In the genomic region with DNA sequence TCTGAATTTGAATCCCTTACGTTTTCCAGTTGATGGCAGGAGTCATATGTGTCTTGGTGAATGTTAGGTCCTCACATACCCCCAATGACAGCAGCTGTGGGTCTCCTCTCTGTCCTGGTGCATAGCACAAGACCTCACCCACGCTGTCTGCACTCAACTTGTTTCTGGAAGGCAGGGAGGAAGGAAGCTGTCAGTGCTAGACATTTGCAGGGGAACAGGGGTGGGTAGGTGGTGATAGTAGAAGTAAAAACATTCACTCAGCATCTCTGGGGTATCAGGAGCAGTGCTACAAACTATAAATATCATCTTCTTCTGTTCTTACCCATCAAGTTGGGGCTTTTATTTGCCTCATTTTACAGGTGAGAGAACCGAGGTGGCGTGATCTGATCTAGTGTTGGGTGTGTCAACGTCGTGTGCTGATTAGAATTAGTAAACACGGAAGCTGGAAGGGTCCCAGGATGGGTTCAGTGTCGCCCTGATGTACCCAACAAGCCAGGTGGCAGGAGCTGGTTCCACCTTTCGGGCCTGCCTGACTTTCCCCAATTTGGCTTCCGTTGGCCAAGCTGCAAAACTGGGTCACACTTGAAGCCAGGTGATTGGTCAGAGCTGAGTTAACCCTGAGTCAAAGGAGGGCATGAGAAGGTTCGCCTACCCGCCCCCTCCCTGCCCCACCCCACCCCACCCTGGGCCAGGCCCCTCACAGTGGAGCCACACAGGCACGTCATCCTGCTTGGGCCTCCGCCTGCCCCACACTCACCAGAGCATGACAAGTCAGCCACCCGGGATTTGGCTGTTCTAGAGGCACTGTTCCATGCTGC, we compare ENCODE assay signal across 8 cellular contexts.
DNase-seq lines count a peak whose midpoint lies in the region; ATAC-seq and TF ChIP-seq lines count a peak whose summit lies in the region.

No MANE protein-coding gene starts in this region.

- H3K27ac ChIP-seq in ACC112 (ENCODE audit: low read depth, low read length), result peak overlapping the region; percentile 78

- no peak for TF ChIP-seq CTCF in fibroblast of mammary gland (conservative IDR thresholded peaks at IDR 0.05; ENCODE audit: control insufficient read depth, insufficient read depth, low read depth, low read length)

- H2AFZ ChIP-seq in ACC112 (ENCODE audit: low read length, unreplicated experiment), result no peak overlapping the region

- peak; percentile 51 for ATAC-seq in GM19452 (IDR thresholded peaks at IDR 0.05; ENCODE audit: unreplicated experiment)
- no peak for ATAC-seq in GM19324 (IDR thresholded peaks at IDR 0.05; ENCODE audit: low FRiP score, unreplicated experiment)

- H3K4me3 ChIP-seq in ACC112 (ENCODE audit: low read depth, low read length) (no peak overlapping the region), fibroblast of mammary gland (ENCODE audit: control insufficient read depth, low read depth, low read length) (no peak overlapping the region)

- H3K36me3 ChIP-seq in ACC112 (ENCODE audit: insufficient read depth, low read length), result 0 out of 2 replicates have a peak, but pooled peaks cover 5% of the 10 kb centered on the region

- H3K79me2 ChIP-seq in ACC112 (ENCODE audit: control insufficient read depth, insufficient read depth, low read length, unreplicated experiment), result peaks cover 94% of the 10 kb centered on the region

- peak; percentile 74 for DNase-seq in HK-2 (ENCODE audit: unreplicated experiment)
- DNase-seq in fibroblast of mammary gland (ENCODE audit: low read depth), result peak; percentile 75
- DNase-seq in stimulated activated CD4-positive, alpha-beta T cell treated with anti-CD3 and anti-CD28 coated beads, Interleukin-2, amount 100 ng/mL, for 48 hours, result no peak
- DNase-seq in NK-92 (lab: John Stamatoyannopoulos, UW; ENCODE audit: unreplicated experiment), result no peak
- no peak for DNase-seq in DMS114 treated with DMSO at 0.1 percent for 48 hours (lab: John Stamatoyannopoulos, UW; ENCODE audit: unreplicated experiment)

- H3K4me1 ChIP-seq in ACC112 (ENCODE audit: control insufficient read depth, insufficient read depth, low read length, unreplicated experiment), result peaks cover 63% of the 10 kb centered on the region

- H3K27me3 ChIP-seq in ACC112 (ENCODE audit: insufficient read depth, low read length), result no peaks in the 10 kb centered on the region

Comparison
In these comparisons a context has a peak if more than half of its experiments do, and no peak if none do; other contexts are left out.
1. DNase-seq: peak in HK-2 (single experiment) and fibroblast of mammary gland (single experiment); none in stimulated activated CD4-positive, alpha-beta T cell treated with anti-CD3 and anti-CD28 coated beads, Interleukin-2, amount 100 ng/mL, for 48 hours (0 of 2), NK-92 (single experiment) and DMS114 treated with DMSO at 0.1 percent for 48 hours (single experiment).